In genomic region chr17:382644-383533, GRCh38 we compare ENCODE assay signal across 9 cellular contexts. TPM values are rescaled to one million over a fixed set of nuclear protein-coding genes. Genes with fewer than 3 reads are reported as not detected.
DNase-seq lines count a peak whose midpoint lies in the region; ATAC-seq, FAIRE-seq and TF ChIP-seq lines count a peak whose summit lies in the region.
"Had no signal": no experiment of that assay in that cellular context is flagged by ENCODE, and none has a peak within 500 bp of the region (broad histone marks: within the 10 kb centered on the region; RNA-seq: fewer than 3 reads in every experiment).

No MANE protein-coding gene starts in this region.

- no peak for TF ChIP-seq POLR2A in HepG2 (IDR thresholded peaks at IDR 0.05; ENCODE audit: insufficient read depth in 1 of 2, low read depth in 2 of 2, low read length in 2 of 2)
- no peak for TF ChIP-seq POLR2A in right lobe of liver (IDR thresholded peaks at IDR 0.05)
- TF ChIP-seq POLR2A in thyroid gland (IDR thresholded peaks at IDR 0.05): no peak

- peak overlapping the region; percentile 21 for H3K27ac ChIP-seq in HepG2 (ENCODE audit: extremely low read length, insufficient read depth, low read length)
- no peak overlapping the region for H3K27ac ChIP-seq in right lobe of liver
- no peak overlapping the region for H3K27ac ChIP-seq in astrocyte (ENCODE audit: low read depth, low read length)
- no peak overlapping the region for H3K27ac ChIP-seq in thyroid gland
- H3K27ac ChIP-seq in effector memory CD4-positive, alpha-beta T cell (ENCODE audit: insufficient read depth, low read length, poor library complexity, severe bottlenecking): no peak overlapping the region
- no peak overlapping the region for H3K27ac ChIP-seq in RWPE1
- H3K27ac ChIP-seq: epithelial cell of prostate had no signal

- no peak overlapping the region for H3K4me3 ChIP-seq in HepG2 (replicated peaks in 1 of 3; ENCODE audit: insufficient read depth in 1 of 3, low read depth in 2 of 3, low read length in 3 of 3)
- no peak overlapping the region for H3K4me3 ChIP-seq in right lobe of liver
- no peak overlapping the region for H3K4me3 ChIP-seq in astrocyte (ENCODE audit: insufficient read depth, low read depth, low read length)
- no peak overlapping the region for H3K4me3 ChIP-seq in thyroid gland (replicated peaks in 1 of 3)
- H3K4me3 ChIP-seq in effector memory CD4-positive, alpha-beta T cell (ENCODE audit: insufficient read depth, low read depth, low read length, poor library complexity, severe bottlenecking): no peak overlapping the region

- no peaks in the 10 kb centered on the region for H4K20me1 ChIP-seq in HepG2 (ENCODE audit: insufficient read depth, low read length)
- peaks cover 9% of the 10 kb centered on the region for H4K20me1 ChIP-seq in astrocyte (ENCODE audit: insufficient read depth, low read length)

- H3K4me1 Mint-ChIP-seq in astrocyte (ENCODE audit: low read depth, unreplicated experiment): peaks cover 15% of the 10 kb centered on the region

- no peak for TF ChIP-seq RAD21 in HepG2 (CRISPR knock-in tag; IDR thresholded peaks at IDR 0.05)

- H3K9ac ChIP-seq in HepG2 (ENCODE audit: insufficient read depth, low read depth, low read length): no peak overlapping the region
- no peak overlapping the region for H3K9ac ChIP-seq in astrocyte (ENCODE audit: low read length)

- H3K9me3 Mint-ChIP-seq in astrocyte (ENCODE audit: unreplicated experiment): no peaks in the 10 kb centered on the region

- H3K36me3 Mint-ChIP-seq in astrocyte (ENCODE audit: low read depth, unreplicated experiment): no peaks in the 10 kb centered on the region

- H3K4me2 ChIP-seq in HepG2 (ENCODE audit: low read depth, low read length) (peak overlapping the region; percentile 22; the same call in 1 of the 2 replicates), astrocyte (ENCODE audit: low read length) (peak overlapping the region; percentile 16)

- no peak overlapping the region for H2AFZ ChIP-seq in HepG2 (ENCODE audit: low read length)
- no peak overlapping the region for H2AFZ ChIP-seq in astrocyte (ENCODE audit: low read depth, low read length)

- 42% methylated on average over 13 of the region's 13 CpGs for WGBS in HepG2 (ENCODE audit: low lambda C conversion rate)
- 61% methylated on average over 13 of the region's 13 CpGs for WGBS in right lobe of liver (ENCODE audit: insufficient coverage, low coverage, low lambda C conversion rate, missing lambda C conversion rate)
- 64 to 66% methylated on average over 13 of the region's 13 CpGs for WGBS in thyroid gland, 2 donors

- H3K4me1 ChIP-seq in HepG2 (ENCODE audit: insufficient read depth, low read length) (peaks cover 43% of the 10 kb centered on the region), right lobe of liver (peaks cover 0 to 6% (median 2%) of the 10 kb centered on the region in 4 donors), astrocyte (ENCODE audit: insufficient read depth, low read length) (peaks cover 8% of the 10 kb centered on the region), thyroid gland (peaks cover 6 to 13% of the 10 kb centered on the region in 2 donors)
- peaks cover 10% of the 10 kb centered on the region for H3K4me1 ChIP-seq in effector memory CD4-positive, alpha-beta T cell (ENCODE audit: control insufficient read depth, insufficient read depth, low read length, poor library complexity, severe bottlenecking)

- FAIRE-seq in HepG2 (lab: Jason Lieb, UNC): peak; percentile 71
- no peak for FAIRE-seq in astrocyte (lab: Jason Lieb, UNC)

- POLR2A ChIA-PET in HepG2 (lab: Yijun Ruan, JAX): interaction anchor here (1.0 to 1.7 kb wide), 3 partner anchors 28 to 32 kb away, joined by 3 to 14 read pairs (median 4); partner anchors contain the start of gene RPH3AL
- POLR2A ChIA-PET in RWPE1 (lab: Yijun Ruan, JAX; ENCODE audit: low non-redundant PET): no interaction called here

- ATAC-seq in HepG2 (no peak), right lobe of liver (no peak)

- CTCF ChIA-PET in HepG2 (lab: Yijun Ruan, JAX; ENCODE audit: low intra/inter-chr PET ratio, low total read pairs) (no interaction called here), RWPE1 (lab: Yijun Ruan, JAX) (interaction anchor here (0.8 kb wide), 1 partner anchor 231 kb away, joined by 6 read pairs; no protein-coding TSS in a partner anchor)

- H3K27ac Mint-ChIP-seq in astrocyte (ENCODE audit: unreplicated experiment): peak overlapping the region; percentile 35

- peaks cover 33% of the 10 kb centered on the region for H3K27me3 Mint-ChIP-seq in astrocyte (ENCODE audit: low read depth, unreplicated experiment)

- H3K79me2 ChIP-seq in HepG2 (ENCODE audit: insufficient read depth, low read length): no peaks in the 10 kb centered on the region
- H3K79me2 ChIP-seq in astrocyte (ENCODE audit: insufficient read depth, low read length): no peaks in the 10 kb centered on the region

- in situ Hi-C loops in HepG2 (cut with HindIII; ENCODE audit: extremely low pct_ligation_motif_present, low pct_unique_long_range_greater_than_20kb): no loop called here

- DNase-seq in HepG2 (ENCODE audit: low spot score) (peak; percentile 65), right lobe of liver (no peak), astrocyte (ENCODE audit: low read depth) (peak; percentile 39), kidney glomerular epithelial cell (lab: John Stamatoyannopoulos, UW) (peak; percentile 86), thyroid gland (no peak), GM19240 (ENCODE audit: insufficient read length, low spot score) (no peak), RWPE1 (ENCODE audit: low spot score) (no peak)
- DNase-seq in effector memory CD4-positive, alpha-beta T cell: no peak

- 0 out of 5 replicates have a peak, but pooled peaks cover 0 to 1% of the 10 kb centered on the region in 2 experiments for H3K27me3 ChIP-seq in HepG2 (ENCODE audit: control insufficient read depth in 1 of 2, insufficient read depth in 2 of 2, low read length in 2 of 2)
- H3K27me3 ChIP-seq in right lobe of liver: no peaks in the 10 kb centered on the region
- H3K27me3 ChIP-seq in astrocyte (ENCODE audit: insufficient read depth, low read length): peaks cover 16% of the 10 kb centered on the region
- no peaks in the 10 kb centered on the region for H3K27me3 ChIP-seq in thyroid gland
- no peaks in the 10 kb centered on the region for H3K27me3 ChIP-seq in effector memory CD4-positive, alpha-beta T cell (replicated peaks; ENCODE audit: control insufficient read depth, insufficient read depth, low read length, poor library complexity, severe bottlenecking)

- BruUV-seq in HepG2 (replicated peaks; lab: Mats Ljungman, UMichigan): no TSS peak

- H3K9me3 ChIP-seq in HepG2 (ENCODE audit: low read length): no peaks in the 10 kb centered on the region
- H3K9me3 ChIP-seq in right lobe of liver: no peaks in the 10 kb centered on the region
- no peaks in the 10 kb centered on the region for H3K9me3 ChIP-seq in astrocyte (ENCODE audit: insufficient read depth, low read depth, low read length)
- no peaks in the 10 kb centered on the region for H3K9me3 ChIP-seq in thyroid gland
- H3K9me3 ChIP-seq in effector memory CD4-positive, alpha-beta T cell (ENCODE audit: control insufficient read depth, low read length): no peaks in the 10 kb centered on the region

- TF ChIP-seq EP300 in HepG2 (IDR thresholded peaks at IDR 0.05; ENCODE audit: low read depth in 2 of 2, low read length in 2 of 2) (no peak), HepG2 (CRISPR knock-in tag; IDR thresholded peaks at IDR 0.05; ENCODE audit: borderline replicate concordance) (no peak)

- H3K36me3 ChIP-seq in HepG2 (replicated peaks in 1 of 2; ENCODE audit: control insufficient read depth in 1 of 2, insufficient read depth in 2 of 2, low read length in 2 of 2) (no peaks in the 10 kb centered on the region), right lobe of liver (no peaks in the 10 kb centered on the region), astrocyte (ENCODE audit: insufficient read depth, low read length) (no peaks in the 10 kb centered on the region), thyroid gland (no peaks in the 10 kb centered on the region)
- no peaks in the 10 kb centered on the region for H3K36me3 ChIP-seq in effector memory CD4-positive, alpha-beta T cell (ENCODE audit: control insufficient read depth, insufficient read depth, low read length)

- TF ChIP-seq CTCF in HepG2 (CRISPR knock-in tag; IDR thresholded peaks at IDR 0.05) (no peak), right lobe of liver (IDR thresholded peaks at IDR 0.05) (no peak), astrocyte (IDR thresholded peaks at IDR 0.05; ENCODE audit: insufficient read depth, low read depth, low read length) (no peak), thyroid gland (IDR thresholded peaks at IDR 0.05) (no peak), RWPE1 (conservative IDR thresholded peaks at IDR 0.05; ENCODE audit: low read depth) (no peak)

- intact Hi-C loops in HepG2 (cut with micrococcal nuclease; ENCODE audit: unreplicated experiment) (no loop called here), right lobe of liver (cut with DNase I) (no loop called here), thyroid gland (cut with DNase I) (loop anchor here (10.0 kb wide), 1 partner anchor 78 kb away; no protein-coding TSS in a partner anchor)

- peak overlapping the region; percentile 18 for H3K4me3 Mint-ChIP-seq in astrocyte (ENCODE audit: unreplicated experiment)

RNA-seq across cellular contexts. Expression of gene RPH3AL, which starts 30.3 kb away (rescaled TPM):
- 6.7 and 7.8 TPM in 2 replicates for total RNA-seq in HepG2 (2016; rRNA removed; fragmentation: Illumina TruSeq; extraction: Trizol)
- 10.8 and 13.9 TPM in 2 replicates for total RNA-seq in HepG2 (2016; cell fraction: cytosol; rRNA removed; fragmentation: Illumina TruSeq; extraction: Trizol; ENCODE audit: low read depth)
- 8.0 and 8.6 TPM in 2 replicates for total RNA-seq in HepG2 (2016; cell fraction: insoluble cytoplasmic fraction; rRNA removed; fragmentation: Illumina TruSeq; extraction: Trizol)
- total RNA-seq in HepG2 (2016; cell fraction: membrane; rRNA removed; fragmentation: Illumina TruSeq; extraction: Trizol): 12.1 and 13.4 TPM in 2 replicates
- total RNA-seq in HepG2 (2016; cell fraction: nucleus; rRNA removed; fragmentation: Illumina TruSeq; extraction: Trizol): 6.4 and 8.4 TPM in 2 replicates
- 16.4 and 20.7 TPM in 2 replicates for polyA plus RNA-seq in HepG2 (2011; rRNA removed)
- polyA plus RNA-seq in HepG2 (2011; cell fraction: cytosol; rRNA removed): 14.3 and 17.0 TPM in 2 replicates
- 21.3 and 26.7 TPM in 2 replicates for polyA plus RNA-seq in HepG2 (2011; cell fraction: nucleus; rRNA removed)
- 11.7 and 14.0 TPM in 2 replicates for polyA plus RNA-seq in HepG2 (2012)
- polyA plus RNA-seq in HepG2 (2016; cell fraction: cytosol; fragmentation: Illumina TruSeq; extraction: Trizol; ENCODE audit: low read depth): 4.1 and 4.3 TPM in 2 replicates
- polyA plus RNA-seq in HepG2 (2016; cell fraction: insoluble cytoplasmic fraction; fragmentation: Illumina TruSeq; extraction: Trizol; ENCODE audit: low read depth): 6.7 and 7.3 TPM in 2 replicates
- polyA plus RNA-seq in HepG2 (2016; cell fraction: membrane; fragmentation: Illumina TruSeq; extraction: Trizol; ENCODE audit: low read depth): 9.3 and 12.3 TPM in 2 replicates
- polyA plus RNA-seq in HepG2 (2016; cell fraction: nucleus; fragmentation: Illumina TruSeq; extraction: Trizol; ENCODE audit: insufficient read depth, low read depth): 8.0 and 9.6 TPM in 2 replicates
- polyA minus RNA-seq in HepG2 (2011; rRNA and poly(A)+ RNA removed; ENCODE audit: low replicate concordance): 4.7 and 30.0 TPM in 2 replicates
- polyA minus RNA-seq in HepG2 (2011; cell fraction: cytosol; rRNA and poly(A)+ RNA removed): 12.5 TPM in 2 replicates
- polyA minus RNA-seq in HepG2 (2011; cell fraction: nucleus; rRNA and poly(A)+ RNA removed): 29.4 and 31.1 TPM in 2 replicates
- total RNA-seq in right lobe of liver: 10 to 100 TPM; 17.6 to 74.0 (median 25.7) TPM
- total RNA-seq in astrocyte: 3.1 and 3.7 TPM in 2 replicates
- total RNA-seq in thyroid gland: 10 to 100 TPM; 19.1 to 47.7 (median 42.5) TPM

Comparison
In these comparisons a context has a peak if more than half of its experiments do, and no peak if none do; other contexts are left out.
1. DNase-seq: peak in HepG2 (single experiment), astrocyte (single experiment) and kidney glomerular epithelial cell (single experiment); none in right lobe of liver (0 of 3), thyroid gland (0 of 2), GM19240 (single experiment), effector memory CD4-positive, alpha-beta T cell (0 of 3) and RWPE1 (single experiment).